14 cellular contexts compared by ENCODE assay signal in genomic region chr16:472199-472504, GRCh38. TPM values are rescaled to one million over a fixed set of nuclear protein-coding genes. Genes with fewer than 3 reads are reported as not detected.
DNase-seq lines count a peak whose midpoint lies in the region; ATAC-seq and TF ChIP-seq lines count a peak whose summit lies in the region.
"Had no signal": no experiment of that assay in that cellular context is flagged by ENCODE, and none has a peak within 500 bp of the region (broad histone marks: within the 10 kb centered on the region; RNA-seq: fewer than 3 reads in every experiment).

No MANE protein-coding gene starts in this region.

- H3K36me3 ChIP-seq in NT2/D1 (ENCODE audit: insufficient read depth, insufficient read length, low read length) (peaks cover 11% of the 10 kb centered on the region), esophagus muscularis mucosa (peaks cover 5 to 41% (median 24%) of the 10 kb centered on the region in 4 donors), neuronal stem cell (replicated peaks in 1 of 2; ENCODE audit: control insufficient read depth in 2 of 2, insufficient read depth in 2 of 2, low read length in 2 of 2) (peaks cover 3 to 42% of the 10 kb centered on the region in 2 donors), left ventricle myocardium inferior (peaks cover 12% of the 10 kb centered on the region)

- H3K4me1 ChIP-seq in NT2/D1 (ENCODE audit: insufficient read depth, insufficient read length) (peaks cover 34% of the 10 kb centered on the region), esophagus muscularis mucosa (peaks cover 0 to 33% (median 24%) of the 10 kb centered on the region in 4 donors), neuronal stem cell (ENCODE audit: control insufficient read depth in 2 of 2, insufficient read depth in 1 of 2, low read depth in 1 of 2, low read length in 2 of 2) (peaks cover 20 to 22% of the 10 kb centered on the region in 2 donors), left ventricle myocardium inferior (peaks cover 10% of the 10 kb centered on the region)

- H3K9ac ChIP-seq in NT2/D1 (ENCODE audit: insufficient read length, low read depth): peak overlapping the region; percentile 43
- no peak overlapping the region for H3K9ac ChIP-seq in neuronal stem cell (ENCODE audit: low read depth, low read length, poor library complexity)

- no peak for TF ChIP-seq EP300 in esophagus muscularis mucosa (IDR thresholded peaks at IDR 0.05)

- DNase-seq in NT2/D1 (ENCODE audit: low read depth, low spot score) (no peak), esophagus muscularis mucosa (ENCODE audit: extremely low spot score) (no peak), neuronal stem cell (ENCODE audit: low spot score) (no peak), left ventricle myocardium inferior (no peak), foreskin fibroblast (no peak)
- DNase-seq in activated naive CD4-positive, alpha-beta T cell treated with anti-CD3 and anti-CD28 coated beads for 36 hours: no peak
- DNase-seq: CD8-positive, alpha-beta memory T cell; DND-41; GF-D8; Karpas-422; NCI-H1105 treated with DMSO at 0.1 percent for 48 hours; NCI-H69; PC-9 had no signal

- H3K27me3 Mint-ChIP-seq in activated naive CD4-positive, alpha-beta T cell treated with anti-CD3 and anti-CD28 coated beads for 36 hours (ENCODE audit: low read depth): no peaks in the 10 kb centered on the region
- H3K27me3 Mint-ChIP-seq: CD8-positive, alpha-beta memory T cell had no signal

- no peak overlapping the region for H2BK120ac ChIP-seq in neuronal stem cell (ENCODE audit: low read depth, low read length)

- CTCF ChIA-PET in activated naive CD4-positive, alpha-beta T cell treated with anti-CD3 and anti-CD28 coated beads for 36 hours (lab: Charles Lee): no interaction called here

- no peak overlapping the region for H2BK15ac ChIP-seq in neuronal stem cell (ENCODE audit: low read length)

- no peak overlapping the region for H4K91ac ChIP-seq in neuronal stem cell (ENCODE audit: low read depth, low read length, poor library complexity)

- peak overlapping the region; percentile 3 for H2AK5ac ChIP-seq in neuronal stem cell (ENCODE audit: low read depth, low read length)

- no peak overlapping the region for H3K4ac ChIP-seq in neuronal stem cell (ENCODE audit: low read length)

- H3K4me3 ChIP-seq in NT2/D1 (ENCODE audit: insufficient read length, low read depth) (no peak overlapping the region), esophagus muscularis mucosa (no peak overlapping the region), neuronal stem cell (ENCODE audit: low read length in 2 of 2) (no peak overlapping the region), left ventricle myocardium inferior (no peak overlapping the region), foreskin fibroblast (ENCODE audit: low read depth in 1 of 2, low read length in 2 of 2) (no peak overlapping the region)
- H3K4me3 ChIP-seq: PC-9 had no signal

- H3K4me3 Mint-ChIP-seq in activated naive CD4-positive, alpha-beta T cell treated with anti-CD3 and anti-CD28 coated beads for 36 hours: no peak overlapping the region

- no peak overlapping the region for H3K4me2 ChIP-seq in neuronal stem cell (ENCODE audit: insufficient read depth, low read length, poor library complexity, severe bottlenecking)
- H3K4me2 ChIP-seq: PC-9 had no signal

- peaks cover 9% of the 10 kb centered on the region for H3K36me3 Mint-ChIP-seq in activated naive CD4-positive, alpha-beta T cell treated with anti-CD3 and anti-CD28 coated beads for 36 hours (ENCODE audit: low read depth)

- H3K27ac Mint-ChIP-seq in activated naive CD4-positive, alpha-beta T cell treated with anti-CD3 and anti-CD28 coated beads for 36 hours: no peak overlapping the region
- H3K27ac Mint-ChIP-seq: CD8-positive, alpha-beta memory T cell had no signal

- H2AFZ ChIP-seq in neuronal stem cell (ENCODE audit: low read length): no peak overlapping the region
- H2AFZ ChIP-seq: PC-9 had no signal

- H2BK5ac ChIP-seq in neuronal stem cell (ENCODE audit: low read length): no peak overlapping the region

- H3K23ac ChIP-seq in neuronal stem cell (ENCODE audit: low read depth, low read length, poor library complexity): no peak overlapping the region

- TF ChIP-seq CTCF in esophagus muscularis mucosa (IDR thresholded peaks at IDR 0.05): no peak
- no peak for TF ChIP-seq CTCF in left ventricle myocardium inferior (IDR thresholded peaks at IDR 0.05; ENCODE audit: borderline replicate concordance)
- no peak for TF ChIP-seq CTCF in foreskin fibroblast (IDR thresholded peaks at IDR 0.05; ENCODE audit: low read depth, low read length)

- H3K9me3 Mint-ChIP-seq in activated naive CD4-positive, alpha-beta T cell treated with anti-CD3 and anti-CD28 coated beads for 36 hours: no peaks in the 10 kb centered on the region
- H3K9me3 Mint-ChIP-seq: CD8-positive, alpha-beta memory T cell had no signal

- ATAC-seq in GM19328 (IDR thresholded peaks at IDR 0.05; ENCODE audit: unreplicated experiment): no peak

- H3K27ac ChIP-seq in esophagus muscularis mucosa (replicated peaks in 1 of 4) (peak overlapping the region; percentile 33 to 63 (median 50)), neuronal stem cell (replicated peaks; ENCODE audit: low read length) (no peak overlapping the region), left ventricle myocardium inferior (replicated peaks) (no peak overlapping the region)
- H3K27ac ChIP-seq: PC-9 had no signal

- WGBS in esophagus muscularis mucosa: 100% methylated on average over 3 of the region's 9 CpGs
- no CpG with 5 or more reads among the region's 9 CpGs for WGBS in neuronal stem cell (ENCODE audit: extremely low coverage in 2 of 2, insufficient read length in 2 of 2, insufficient replicate concordance in 1 of 2), 2 donors

- TF ChIP-seq POLR2A in esophagus muscularis mucosa (IDR thresholded peaks at IDR 0.05; ENCODE audit: low read depth): no peak

- no peaks in the 10 kb centered on the region for H3K9me3 ChIP-seq in NT2/D1 (ENCODE audit: insufficient read depth, low read length)
- no peaks in the 10 kb centered on the region for H3K9me3 ChIP-seq in esophagus muscularis mucosa
- H3K9me3 ChIP-seq in neuronal stem cell (replicated peaks in 1 of 2; ENCODE audit: control insufficient read depth in 2 of 2, insufficient read depth in 1 of 2, low read depth in 1 of 2, low read length in 2 of 2): no peaks in the 10 kb centered on the region
- H3K9me3 ChIP-seq in left ventricle myocardium inferior (replicated peaks): no peaks in the 10 kb centered on the region

- no peak overlapping the region for H3K18ac ChIP-seq in neuronal stem cell (ENCODE audit: low read length)

- no peak overlapping the region for H2BK12ac ChIP-seq in neuronal stem cell (ENCODE audit: low read length)

- peak overlapping the region; percentile 1 for H3K14ac ChIP-seq in neuronal stem cell (ENCODE audit: low read length)

- H3K4me1 Mint-ChIP-seq in activated naive CD4-positive, alpha-beta T cell treated with anti-CD3 and anti-CD28 coated beads for 36 hours (ENCODE audit: low read depth): peaks cover under 1% of the 10 kb centered on the region

- no peak overlapping the region for H4K8ac ChIP-seq in neuronal stem cell (ENCODE audit: low read depth, low read length)

- H3K79me1 ChIP-seq in neuronal stem cell (ENCODE audit: low read depth, low read length): peaks cover 7% of the 10 kb centered on the region

- intact Hi-C loops in esophagus muscularis mucosa (cut with DNase I): no loop called here
- intact Hi-C loops in left ventricle myocardium inferior (cut with micrococcal nuclease): no loop called here
- intact Hi-C loops in activated naive CD4-positive, alpha-beta T cell treated with anti-CD3 and anti-CD28 coated beads for 36 hours (cut with micrococcal nuclease): no loop called here

- no peaks in the 10 kb centered on the region for H3K27me3 ChIP-seq in NT2/D1 (ENCODE audit: insufficient read depth, insufficient read length)
- no peaks in the 10 kb centered on the region for H3K27me3 ChIP-seq in esophagus muscularis mucosa
- no peaks in the 10 kb centered on the region for H3K27me3 ChIP-seq in neuronal stem cell (ENCODE audit: control insufficient read depth in 3 of 3, insufficient read depth in 3 of 3, low read depth in 1 of 3, low read length in 3 of 3)
- no peaks in the 10 kb centered on the region for H3K27me3 ChIP-seq in left ventricle myocardium inferior (ENCODE audit: low read depth)

RNA-seq across cellular contexts. Expression of gene RAB11FIP3, which starts 46.7 kb away (rescaled TPM):
- 10 to 100 TPM; 50.3 to 77.9 (median 58.8) TPM for total RNA-seq in esophagus muscularis mucosa
- 24.4 TPM for polyA plus RNA-seq in neuronal stem cell (2013, experiment 1 of 2)
- polyA plus RNA-seq in neuronal stem cell (2013, experiment 2 of 2): 24.0 TPM
- total RNA-seq in left ventricle myocardium inferior: 27.4 TPM
- total RNA-seq in activated naive CD4-positive, alpha-beta T cell treated with anti-CD3 and anti-CD28 coated beads for 36 hours: 10 to 100 TPM; 15.8 to 18.2 TPM

RNA-seq across cellular contexts. Expression of gene CAPN15, which starts 55.4 kb away (rescaled TPM):
- 10 to 100 TPM; 24.9 to 44.7 (median 43.3) TPM for total RNA-seq in esophagus muscularis mucosa
- 19.7 TPM for polyA plus RNA-seq in neuronal stem cell (2013, experiment 1 of 2)
- 19.6 TPM for polyA plus RNA-seq in neuronal stem cell (2013, experiment 2 of 2)
- 17.4 TPM for total RNA-seq in left ventricle myocardium inferior
- 10 to 100 TPM; 54.4 to 56.9 TPM for total RNA-seq in activated naive CD4-positive, alpha-beta T cell treated with anti-CD3 and anti-CD28 coated beads for 36 hours

Comparison
In these comparisons a context has a peak if more than half of its experiments do, and no peak if none do; other contexts are left out.
1. H3K27ac ChIP-seq: peak in esophagus muscularis mucosa (4 of 4); none in neuronal stem cell (single experiment) and left ventricle myocardium inferior (single experiment).